ENCODE assay signal across 8 cellular contexts in genomic region chr17:78377858-78378224, GRCh38. TPM values are rescaled to one million over a fixed set of nuclear protein-coding genes. Genes with fewer than 3 reads are reported as not detected.
DNase-seq lines count a peak whose midpoint lies in the region; FAIRE-seq and TF ChIP-seq lines count a peak whose summit lies in the region.

No MANE protein-coding gene starts in this region.

- H3K36me3 ChIP-seq in adrenal gland (replicated peaks in 1 of 2) = peaks cover 0 to 4% of the 10 kb centered on the region in 2 donors

- H3K4me3 Mint-ChIP-seq in T-helper 2 cell treated with Interferon-gamma antibody and Interleukin-4, amounts not matched to agents 5 μg/mL and 100 μg/mL, for 36 hours = peak overlapping the region; percentile 92

- DNase-seq in T-helper 2 cell treated with Interferon-gamma antibody and Interleukin-4, amounts not matched to agents 5 μg/mL and 100 μg/mL, for 36 hours (ENCODE audit: low spot score) = no peak
- no peak for DNase-seq in T-helper 2 cell
- DNase-seq in adrenal gland = no peak
- DNase-seq in H54 (ENCODE audit: insufficient read length, low spot score) = no peak
- no peak for DNase-seq in NOMO-1 treated with DMSO at 0.1 percent for 48 hours (lab: John Stamatoyannopoulos, UW; ENCODE audit: unreplicated experiment)
- DNase-seq in dedifferentiated amniotic fluid mesenchymal stem cell (ENCODE audit: extremely low spot score) = no peak

- H3K27me3 Mint-ChIP-seq in T-helper 2 cell treated with Interferon-gamma antibody and Interleukin-4, amounts not matched to agents 5 μg/mL and 100 μg/mL, for 36 hours (ENCODE audit: low read depth) = no peaks in the 10 kb centered on the region

- H3K36me3 Mint-ChIP-seq in T-helper 2 cell treated with Interferon-gamma antibody and Interleukin-4, amounts not matched to agents 5 μg/mL and 100 μg/mL, for 36 hours (ENCODE audit: low read depth) = peaks cover 23% of the 10 kb centered on the region

- no peaks in the 10 kb centered on the region for H3K9me3 Mint-ChIP-seq in T-helper 2 cell treated with Interferon-gamma antibody and Interleukin-4, amounts not matched to agents 5 μg/mL and 100 μg/mL, for 36 hours

- intact Hi-C loops in adrenal gland (cut with DNase I) = no loop called here

- H3K27ac ChIP-seq in adrenal gland = peak overlapping the region; percentile 74 to 93 (median 83)
- peak overlapping the region; percentile 86 for H3K27ac ChIP-seq in layer of hippocampus (ENCODE audit: low read depth, low read length)
- peak overlapping the region; percentile 87 for H3K27ac ChIP-seq in temporal lobe (ENCODE audit: low read depth, low read length)

- WGBS in adrenal gland, 4 donors = 51 to 64% (median 52%) methylated on average over 8 to 14 of the region's 14 CpGs

- peak overlapping the region in 2 of 4 donors; percentile 75 to 97 for H3K4me3 ChIP-seq in adrenal gland

- TF ChIP-seq POLR2A in adrenal gland (IDR thresholded peaks at IDR 0.05) (no peak), H54 (IDR thresholded peaks at IDR 0.05; ENCODE audit: low read depth, low read length) (no peak)

- peak overlapping the region; percentile 63 for H3K27ac Mint-ChIP-seq in T-helper 2 cell treated with Interferon-gamma antibody and Interleukin-4, amounts not matched to agents 5 μg/mL and 100 μg/mL, for 36 hours

- no peaks in the 10 kb centered on the region for H3K27me3 ChIP-seq in adrenal gland
- no peaks in the 10 kb centered on the region for H3K27me3 ChIP-seq in layer of hippocampus (ENCODE audit: control insufficient read depth, insufficient read depth, low read length)

- H3K9me3 ChIP-seq in adrenal gland (replicated peaks in 1 of 3) = no peaks in the 10 kb centered on the region

- FAIRE-seq in H54 (lab: Jason Lieb, UNC) = no peak

- peaks cover 32% of the 10 kb centered on the region for H3K4me1 Mint-ChIP-seq in T-helper 2 cell treated with Interferon-gamma antibody and Interleukin-4, amounts not matched to agents 5 μg/mL and 100 μg/mL, for 36 hours (ENCODE audit: low read depth)

- no peak for TF ChIP-seq CTCF in adrenal gland (IDR thresholded peaks at IDR 0.05)

- H3K4me1 ChIP-seq in adrenal gland (replicated peaks in 1 of 2) = peaks cover 28 to 63% of the 10 kb centered on the region in 2 donors

RNA-seq across cellular contexts. Expression of gene PGS1, which starts 0.6 kb away (rescaled TPM):
- 10 to 100 TPM; 27.9 to 64.5 (median 34.9) TPM for total RNA-seq in adrenal gland
- 10 to 100 TPM; 11.9 to 26.9 (median 21.9) TPM for polyA plus RNA-seq in adrenal gland
- total RNA-seq in temporal lobe = 26.8 TPM

RNA-seq across cellular contexts. Expression of gene SOCS3, which starts 18.0 kb away (rescaled TPM):
- 100 to 1,000 TPM in 3 of 8 donors, 10 to 100 TPM in 3, 1 to 10 TPM in 2; 5.3 to 114 (median 60.3) TPM for total RNA-seq in adrenal gland
- polyA plus RNA-seq in adrenal gland = 10 to 100 TPM in 2 of 3 donors, 1 to 10 TPM in 1; 4.8 to 96.5 (median 15.4) TPM
- 3.2 TPM for total RNA-seq in temporal lobe
